11 cellular contexts compared by ENCODE assay signal in genomic region chr6:33019358-33019757, GRCh38. TPM values are rescaled to one million over a fixed set of nuclear protein-coding genes. Genes with fewer than 3 reads are reported as not detected.
DNase-seq lines count a peak whose midpoint lies in the region; ATAC-seq, FAIRE-seq and TF ChIP-seq lines count a peak whose summit lies in the region.
"Had no signal": no experiment of that assay in that cellular context is flagged by ENCODE, and none has a peak within 500 bp of the region (broad histone marks: within the 10 kb centered on the region; RNA-seq: fewer than 3 reads in every experiment).

No MANE protein-coding gene starts in this region.

- TF ChIP-seq CTCF in MM.1S (IDR thresholded peaks at IDR 0.05; ENCODE audit: low read length) (no peak), nephron progenitor cell (IDR thresholded peaks at IDR 0.05) (no peak)

- H3K4me3 Mint-ChIP-seq in activated CD4-positive, alpha-beta memory T cell treated with anti-CD3 and anti-CD28 coated beads for 36 hours = no peak overlapping the region
- no peak overlapping the region for H3K4me3 Mint-ChIP-seq in nephron progenitor cell

- H3K9me3 Mint-ChIP-seq in activated CD4-positive, alpha-beta memory T cell treated with anti-CD3 and anti-CD28 coated beads for 36 hours = no peaks in the 10 kb centered on the region
- no peaks in the 10 kb centered on the region for H3K9me3 Mint-ChIP-seq in nephron progenitor cell

- H3K27ac Mint-ChIP-seq in activated CD4-positive, alpha-beta memory T cell treated with anti-CD3 and anti-CD28 coated beads for 36 hours = no peak overlapping the region
- H3K27ac Mint-ChIP-seq in nephron progenitor cell = no peak overlapping the region

- intact Hi-C loops in Right ventricle myocardium superior (cut with DNase I) = loop anchor here (5.0 kb wide), 1 partner anchor 63 kb away; no protein-coding TSS in a partner anchor
- intact Hi-C loops in activated CD4-positive, alpha-beta memory T cell treated with anti-CD3 and anti-CD28 coated beads for 36 hours (cut with micrococcal nuclease) = no loop called here

- H3F3A ChIP-seq in MM.1S (ENCODE audit: insufficient read depth, low read length) = no peaks in the 10 kb centered on the region

- no peak overlapping the region for H3K27ac ChIP-seq in MM.1S (ENCODE audit: low read length)
- H3K27ac ChIP-seq in skeletal muscle tissue (ENCODE audit: low read depth, low read length) = peak overlapping the region; percentile 79

- POLR2A ChIA-PET in activated CD4-positive, alpha-beta memory T cell treated with anti-CD3 and anti-CD28 coated beads for 36 hours (lab: Charles Lee) = no interaction called here

- peak overlapping the region; percentile 41 for H3K4me3 ChIP-seq in MM.1S (ENCODE audit: low read length)
- H3K4me3 ChIP-seq in skeletal muscle tissue (ENCODE audit: low read length in 3 of 3) = peak overlapping the region in 2 of 3 donors; percentile 44

- ATAC-seq in GM18502 (IDR thresholded peaks at IDR 0.05; ENCODE audit: poor library complexity, unreplicated experiment) (peak; percentile 5), Right ventricle myocardium superior (ENCODE audit: poor library complexity) (peak; percentile 5), GM21390 (IDR thresholded peaks at IDR 0.05; ENCODE audit: unreplicated experiment) (no peak)

- no peaks in the 10 kb centered on the region for H3K9me2 ChIP-seq in MM.1S (replicated peaks; ENCODE audit: insufficient read depth, low read length)

- H3K9me3 ChIP-seq in MM.1S (replicated peaks; ENCODE audit: insufficient read depth, low read length) (no peaks in the 10 kb centered on the region), skeletal muscle tissue (ENCODE audit: control insufficient read depth in 3 of 3, low read length in 3 of 3) (no peaks in the 10 kb centered on the region)

- H3K27me3 ChIP-seq in MM.1S (replicated peaks; ENCODE audit: insufficient read depth, low read length) = peaks cover 24% of the 10 kb centered on the region; the same call in 1 of the 2 replicates
- H3K27me3 ChIP-seq in skeletal muscle tissue (ENCODE audit: control insufficient read depth in 3 of 3, insufficient read depth in 3 of 3, low read length in 3 of 3) = peaks cover 0 to 2% (median 0%) of the 10 kb centered on the region in 3 donors

- H3K36me3 Mint-ChIP-seq in activated CD4-positive, alpha-beta memory T cell treated with anti-CD3 and anti-CD28 coated beads for 36 hours = no peaks in the 10 kb centered on the region
- no peaks in the 10 kb centered on the region for H3K36me3 Mint-ChIP-seq in nephron progenitor cell (ENCODE audit: low read depth)

- CTCF ChIA-PET in activated CD4-positive, alpha-beta memory T cell treated with anti-CD3 and anti-CD28 coated beads for 36 hours (lab: Charles Lee) = interaction anchor here (0.7 to 5.3 kb wide), 7 partner anchors 10 to 229 kb away, joined by 3 to 31 read pairs (median 3); no protein-coding TSS in a partner anchor

- FAIRE-seq in GM19239 (lab: Jason Lieb, UNC) = no peak
- FAIRE-seq: RCC 7860 had no signal

- H3K27me3 Mint-ChIP-seq in activated CD4-positive, alpha-beta memory T cell treated with anti-CD3 and anti-CD28 coated beads for 36 hours = peaks cover 4% of the 10 kb centered on the region
- peaks cover 48% of the 10 kb centered on the region for H3K27me3 Mint-ChIP-seq in nephron progenitor cell (ENCODE audit: low read depth, poor library complexity)

- H3K4me1 ChIP-seq in MM.1S (ENCODE audit: low read length) (0 out of 2 replicates have a peak, but pooled peaks cover 4% of the 10 kb centered on the region), skeletal muscle tissue (ENCODE audit: control insufficient read depth in 3 of 3, insufficient read depth in 3 of 3, low read length in 3 of 3) (peaks cover 12 to 19% (median 16%) of the 10 kb centered on the region in 3 donors)

- peak overlapping the region; percentile 61; the same call in 1 of the 2 replicates for H2AFZ ChIP-seq in MM.1S (ENCODE audit: low read length)

- DNase-seq in MM.1S = no peak
- no peak for DNase-seq in Right ventricle myocardium superior
- no peak for DNase-seq in GM19239 (ENCODE audit: insufficient read length, low spot score)
- DNase-seq in activated CD4-positive, alpha-beta memory T cell treated with anti-CD3 and anti-CD28 coated beads for 36 hours = no peak
- no peak for DNase-seq in nephron progenitor cell
- DNase-seq: H7 had no signal

- H3K4me1 Mint-ChIP-seq in activated CD4-positive, alpha-beta memory T cell treated with anti-CD3 and anti-CD28 coated beads for 36 hours (ENCODE audit: low read depth) = peaks cover 12% of the 10 kb centered on the region
- H3K4me1 Mint-ChIP-seq in nephron progenitor cell = peaks cover 25% of the 10 kb centered on the region

- H4K20me1 ChIP-seq in MM.1S (ENCODE audit: insufficient read depth, low read length) = no peaks in the 10 kb centered on the region

- H3K4me2 ChIP-seq in MM.1S (ENCODE audit: low read depth, low read length) = peak overlapping the region; percentile 81

- H3K79me2 ChIP-seq in MM.1S (ENCODE audit: low read length) = no peaks in the 10 kb centered on the region

- H3K9ac ChIP-seq in MM.1S (ENCODE audit: low read length) (no peak overlapping the region), skeletal muscle tissue (ENCODE audit: low read depth in 1 of 3, low read length in 3 of 3) (peak overlapping the region in 1 of 3 donors; percentile 27)

- H3K36me3 ChIP-seq in MM.1S (replicated peaks; ENCODE audit: insufficient read depth, low read length) = no peaks in the 10 kb centered on the region
- no peaks in the 10 kb centered on the region for H3K36me3 ChIP-seq in skeletal muscle tissue (ENCODE audit: control insufficient read depth in 3 of 3, insufficient read depth in 3 of 3, low read length in 3 of 3)

RNA-seq across cellular contexts. Expression of gene HLA-DOA, which starts 10.0 kb away (rescaled TPM):
- total RNA-seq in Right ventricle myocardium superior (1.2 TPM), skeletal muscle tissue (1.0 TPM)
- under 1 TPM; 0.53 to 0.55 TPM for total RNA-seq in activated CD4-positive, alpha-beta memory T cell treated with anti-CD3 and anti-CD28 coated beads for 36 hours

RNA-seq across cellular contexts. Expression of gene BRD2, which starts 51.0 kb away (rescaled TPM):
- 62.6 TPM for total RNA-seq in Right ventricle myocardium superior
- total RNA-seq in skeletal muscle tissue = 36.5 TPM
- total RNA-seq in activated CD4-positive, alpha-beta memory T cell treated with anti-CD3 and anti-CD28 coated beads for 36 hours = 100 to 1,000 TPM; 168 to 190 TPM

RNA-seq across cellular contexts. Expression of gene HLA-DPA1, which starts 54.1 kb away (rescaled TPM):
- total RNA-seq in Right ventricle myocardium superior (34.1 TPM), skeletal muscle tissue (14.6 TPM)
- total RNA-seq in activated CD4-positive, alpha-beta memory T cell treated with anti-CD3 and anti-CD28 coated beads for 36 hours = 10 to 100 TPM; 19.3 to 20.9 TPM
- total RNA-seq: G401 had no signal

RNA-seq across cellular contexts. Expression of gene HLA-DPB1, which starts 56.4 kb away (rescaled TPM):
- total RNA-seq in Right ventricle myocardium superior (29.8 TPM), skeletal muscle tissue (9.9 TPM)
- total RNA-seq in activated CD4-positive, alpha-beta memory T cell treated with anti-CD3 and anti-CD28 coated beads for 36 hours = 1 to 10 TPM; 5.1 to 6.9 TPM
- total RNA-seq: G401 had no signal
